ENCODE assay signal across 30 cellular contexts in genomic region chr4:186912606-186913005, GRCh38.
"Had no signal": no experiment of that assay in that cellular context is flagged by ENCODE, and none has a peak within 500 bp of the region (broad histone marks: within the 10 kb centered on the region; RNA-seq: fewer than 3 reads in every experiment).

No MANE protein-coding gene starts in this region.

- DNase-seq: activated CD4-positive, alpha-beta memory T cell treated with anti-CD3 and anti-CD28 coated beads, Interleukin-2, amount 10 ng/mL, durations not matched to agents 7 days and 5 days; activated CD4-positive, alpha-beta T cell treated with anti-CD3 and anti-CD28 coated beads for 36 hours; activated CD4-positive, alpha-beta T cell treated with anti-CD3 and anti-CD28 coated beads, Interleukin-2, amount 10 ng/mL, durations not matched to agents 7 days and 5 days; activated CD4-positive, alpha-beta T cell treated with anti-CD3 and anti-CD28 coated beads, Interleukin-2, amount 50 U/mL, for 4 hours; activated CD4-positive, CD25-positive, alpha-beta regulatory T cell; activated CD4-positive, CD25-positive, alpha-beta regulatory T cell treated with anti-CD3 and anti-CD28 coated beads, Interleukin-2, amount 50 U/mL, for 72 hours; activated CD8-positive, alpha-beta memory T cell treated with anti-CD3 and anti-CD28 coated beads, Interleukin-2, amount 50 U/mL, for 48 hours; activated gamma-delta T cell; activated naive CD4-positive, alpha-beta T cell; activated naive CD4-positive, alpha-beta T cell treated with anti-CD3 and anti-CD28 coated beads, Interleukin-2, amount 10 ng/mL, durations not matched to agents 7 days and 5 days; activated naive CD8-positive, alpha-beta T cell treated with anti-CD3 and anti-CD28 coated beads, Interleukin-2, amount 10 ng/mL, durations not matched to agents 7 days and 5 days; activated T-cell treated with anti-CD3 and anti-CD28 coated beads for 4 hours; activated T-cell treated with anti-CD3 and anti-CD28 coated beads, Interleukin-2, amount 50 U/mL, for 24 hours; activated T-cell treated with anti-CD3 and anti-CD28 coated beads, Interleukin-2, amount 50 U/mL, for 72 hours; brain microvascular endothelial cell; dorsolateral prefrontal cortex; effector memory CD4-positive, alpha-beta T cell; endodermal cell; foreskin keratinocyte; gastrocnemius medialis; glutamatergic neuron; heart left ventricle; T-helper 2 cell had no signal

- ATAC-seq: activated CD4-positive, alpha-beta T cell treated with anti-CD3 and anti-CD28 coated beads for 36 hours; activated naive CD4-positive, alpha-beta T cell treated with anti-CD3 and anti-CD28 coated beads, Interleukin-2, amount 50 U/mL, for 72 hours; activated T-cell treated with anti-CD3 and anti-CD28 coated beads, Interleukin-2, amount 50 U/mL, for 72 hours; esophagus mucosa; foreskin keratinocyte; gastrocnemius medialis; heart left ventricle had no signal

- H3K27me3 Mint-ChIP-seq: activated CD4-positive, alpha-beta memory T cell treated with anti-CD3 and anti-CD28 coated beads, Interleukin-2, amount 10 ng/mL, durations not matched to agents 7 days and 5 days; activated CD4-positive, alpha-beta T cell treated with anti-CD3 and anti-CD28 coated beads for 36 hours; activated CD4-positive, alpha-beta T cell treated with anti-CD3 and anti-CD28 coated beads, Interleukin-2, amount 10 ng/mL, durations not matched to agents 7 days and 5 days; activated naive CD4-positive, alpha-beta T cell treated with anti-CD3 and anti-CD28 coated beads, Interleukin-2, amount 10 ng/mL, durations not matched to agents 7 days and 5 days; activated naive CD8-positive, alpha-beta T cell treated with anti-CD3 and anti-CD28 coated beads, Interleukin-2, amount 10 ng/mL, durations not matched to agents 7 days and 5 days; activated T-cell treated with anti-CD3 and anti-CD28 coated beads, Interleukin-2, amount 50 U/mL, for 24 hours; central memory CD8-positive, alpha-beta T cell; dendritic cell treated with granulocyte-macrophage colony-stimulating factor and Interleukin-4, amounts not matched to agents 40 ng/mL and 50 ng/mL, for 4 days had no signal

- H3K4me3 ChIP-seq: ascending aorta, coronary artery, dorsolateral prefrontal cortex, gastrocnemius medialis, heart left ventricle had no signal

- H3K36me3 ChIP-seq: ascending aorta, brain microvascular endothelial cell, gastrocnemius medialis, heart left ventricle had no signal

- H3K36me3 Mint-ChIP-seq: activated naive CD4-positive, alpha-beta T cell treated with anti-CD3 and anti-CD28 coated beads, Interleukin-2, amount 10 ng/mL, durations not matched to agents 7 days and 5 days; activated naive CD8-positive, alpha-beta T cell treated with anti-CD3 and anti-CD28 coated beads, Interleukin-2, amount 10 ng/mL, durations not matched to agents 7 days and 5 days had no signal

- H3K9me3 ChIP-seq: ascending aorta, gastrocnemius medialis, heart left ventricle had no signal

- H3K27me3 ChIP-seq: ascending aorta, brain microvascular endothelial cell, foreskin keratinocyte, gastrocnemius medialis, heart left ventricle had no signal

- H3K4me1 ChIP-seq: ascending aorta, gastrocnemius medialis, heart left ventricle had no signal

- H3K9me3 Mint-ChIP-seq: activated naive CD8-positive, alpha-beta T cell treated with anti-CD3 and anti-CD28 coated beads, Interleukin-2, amount 10 ng/mL, durations not matched to agents 7 days and 5 days; endodermal cell had no signal

- FAIRE-seq: bronchial epithelial cell had no signal

- H3K27ac ChIP-seq: ascending aorta, brain microvascular endothelial cell, coronary artery, dorsolateral prefrontal cortex, foreskin keratinocyte, gastrocnemius medialis, heart left ventricle had no signal

- H3K4me1 Mint-ChIP-seq: activated CD4-positive, alpha-beta memory T cell treated with anti-CD3 and anti-CD28 coated beads, Interleukin-2, amount 10 ng/mL, durations not matched to agents 7 days and 5 days; activated CD4-positive, alpha-beta T cell treated with anti-CD3 and anti-CD28 coated beads for 36 hours; activated CD4-positive, alpha-beta T cell treated with anti-CD3 and anti-CD28 coated beads, Interleukin-2, amount 10 ng/mL, durations not matched to agents 7 days and 5 days; activated naive CD4-positive, alpha-beta T cell treated with anti-CD3 and anti-CD28 coated beads, Interleukin-2, amount 10 ng/mL, durations not matched to agents 7 days and 5 days; activated naive CD8-positive, alpha-beta T cell treated with anti-CD3 and anti-CD28 coated beads, Interleukin-2, amount 10 ng/mL, durations not matched to agents 7 days and 5 days; central memory CD8-positive, alpha-beta T cell; endodermal cell had no signal

- H3K27ac Mint-ChIP-seq: activated CD4-positive, alpha-beta memory T cell treated with anti-CD3 and anti-CD28 coated beads, Interleukin-2, amount 10 ng/mL, durations not matched to agents 7 days and 5 days; activated CD4-positive, alpha-beta T cell treated with anti-CD3 and anti-CD28 coated beads for 36 hours; activated CD4-positive, alpha-beta T cell treated with anti-CD3 and anti-CD28 coated beads, Interleukin-2, amount 10 ng/mL, durations not matched to agents 7 days and 5 days; activated naive CD4-positive, alpha-beta T cell treated with anti-CD3 and anti-CD28 coated beads, Interleukin-2, amount 10 ng/mL, durations not matched to agents 7 days and 5 days; activated naive CD4-positive, alpha-beta T cell treated with anti-CD3 and anti-CD28 coated beads, Interleukin-2, amount 50 U/mL, for 72 hours; activated naive CD8-positive, alpha-beta T cell treated with anti-CD3 and anti-CD28 coated beads, Interleukin-2, amount 10 ng/mL, durations not matched to agents 7 days and 5 days; activated T-cell treated with anti-CD3 and anti-CD28 coated beads, Interleukin-2, amount 50 U/mL, for 24 hours; activated T-cell treated with anti-CD3 and anti-CD28 coated beads, Interleukin-2, amount 50 U/mL, for 72 hours; dendritic cell treated with granulocyte-macrophage colony-stimulating factor and Interleukin-4, amounts not matched to agents 40 ng/mL and 50 ng/mL, for 4 days; endodermal cell had no signal

- H3K4me3 Mint-ChIP-seq: activated CD4-positive, alpha-beta memory T cell treated with anti-CD3 and anti-CD28 coated beads, Interleukin-2, amount 10 ng/mL, durations not matched to agents 7 days and 5 days; activated CD4-positive, alpha-beta T cell treated with anti-CD3 and anti-CD28 coated beads for 36 hours; activated CD4-positive, alpha-beta T cell treated with anti-CD3 and anti-CD28 coated beads, Interleukin-2, amount 10 ng/mL, durations not matched to agents 7 days and 5 days; activated naive CD4-positive, alpha-beta T cell treated with anti-CD3 and anti-CD28 coated beads, Interleukin-2, amount 10 ng/mL, durations not matched to agents 7 days and 5 days; activated naive CD8-positive, alpha-beta T cell treated with anti-CD3 and anti-CD28 coated beads, Interleukin-2, amount 10 ng/mL, durations not matched to agents 7 days and 5 days; activated T-cell treated with anti-CD3 and anti-CD28 coated beads, Interleukin-2, amount 50 U/mL, for 24 hours; activated T-cell treated with anti-CD3 and anti-CD28 coated beads, Interleukin-2, amount 50 U/mL, for 72 hours; central memory CD8-positive, alpha-beta T cell; dendritic cell treated with granulocyte-macrophage colony-stimulating factor and Interleukin-4, amounts not matched to agents 40 ng/mL and 50 ng/mL, for 4 days; endodermal cell had no signal
